In the genomic region with DNA sequence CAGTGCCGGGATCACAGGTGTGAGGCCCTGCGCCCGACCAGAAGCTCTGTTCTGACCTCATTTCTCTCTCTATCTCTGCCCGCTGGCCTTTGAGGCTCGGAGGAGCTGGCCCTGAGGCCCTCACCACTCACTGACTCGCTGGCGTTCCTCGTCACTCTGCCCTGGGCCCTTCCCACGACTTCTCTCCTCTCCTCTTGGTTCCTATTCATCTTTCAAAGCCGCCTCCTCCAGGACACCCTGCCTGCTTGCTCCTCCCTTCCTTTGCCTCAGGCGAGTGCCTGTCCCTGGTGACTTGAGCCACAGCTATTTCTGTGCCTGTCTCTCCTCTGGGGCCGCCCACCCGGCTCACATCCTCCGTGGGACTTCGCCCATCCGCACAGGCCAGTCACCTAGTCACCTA, we compare ENCODE assay signal across 33 cellular contexts. TPM values are rescaled to one million over a fixed set of nuclear protein-coding genes. Genes with fewer than 3 reads are reported as not detected.
"Had no signal": no experiment of that assay in that cellular context is flagged by ENCODE, and none has a peak within 500 bp of the region (broad histone marks: within the 10 kb centered on the region; RNA-seq: fewer than 3 reads in every experiment).

No MANE protein-coding gene starts in this region.

- ATAC-seq: effector memory CD8-positive, alpha-beta T cell; gastrocnemius medialis; heart left ventricle; left cardiac atrium; left lung; naive thymus-derived CD4-positive, alpha-beta T cell; pancreas; sciatic nerve had no signal

- H3K4me3 Mint-ChIP-seq: effector memory CD8-positive, alpha-beta T cell; nephron; stimulated activated naive CD8-positive, alpha-beta T cell treated with anti-CD3 and anti-CD28 coated beads, Interleukin-15, amount 100 ng/mL, for 72 hours had no signal

- H3K36me3 Mint-ChIP-seq: naive thymus-derived CD4-positive, alpha-beta T cell had no signal

- H3K9me3 Mint-ChIP-seq: effector memory CD8-positive, alpha-beta T cell; nephron; stimulated activated naive CD8-positive, alpha-beta T cell treated with anti-CD3 and anti-CD28 coated beads, Interleukin-15, amount 100 ng/mL, for 72 hours had no signal

- H3K4me1 Mint-ChIP-seq: naive thymus-derived CD4-positive, alpha-beta T cell; stimulated activated naive CD8-positive, alpha-beta T cell treated with anti-CD3 and anti-CD28 coated beads, Interleukin-15, amount 100 ng/mL, for 72 hours had no signal

- H3K27ac ChIP-seq: esophagus squamous epithelium, gastrocnemius medialis, heart left ventricle, hepatocyte, left lung, neutrophil, pancreas, right atrium auricular region, suprapubic skin, transverse colon, vagina had no signal

- DNase-seq: cortex of kidney; effector memory CD8-positive, alpha-beta T cell; erythroblast; esophagus squamous epithelium; gastrocnemius medialis; left cardiac atrium; left lung; mesenchymal stem cell; midbrain; naive thymus-derived CD4-positive, alpha-beta T cell; stimulated activated CD4-positive, alpha-beta T cell treated with anti-CD3 and anti-CD28 coated beads, Interleukin-12 subunit alpha, Interleukin-12 subunit beta, amount 100 ng/mL, for 4 hours; stimulated activated CD4-positive, alpha-beta T cell treated with anti-CD3 and anti-CD28 coated beads, Interleukin-1b, Interleukin-23, amount 100 ng/mL, for 48 hours; stimulated activated CD4-positive, alpha-beta T cell treated with anti-CD3 and anti-CD28 coated beads, Interleukin-4, amount 100 ng/mL, for 1 hour; stimulated activated CD8-positive, alpha-beta memory T cell treated with anti-CD3 and anti-CD28 coated beads, Interleukin-4, amount 100 ng/mL, for 48 hours; stimulated activated naive CD4-positive, alpha-beta T cell; stimulated activated naive CD8-positive, alpha-beta T cell treated with anti-CD3 and anti-CD28 coated beads, Interleukin-15, amount 100 ng/mL, for 72 hours; transverse colon had no signal

- H3K27ac Mint-ChIP-seq: effector memory CD8-positive, alpha-beta T cell; naive thymus-derived CD4-positive, alpha-beta T cell; nephron; progenitor cell of endocrine pancreas; stimulated activated naive CD8-positive, alpha-beta T cell treated with anti-CD3 and anti-CD28 coated beads, Interleukin-15, amount 100 ng/mL, for 72 hours had no signal

RNA-seq across cellular contexts. Expression of a gene that starts 17.3 kb away (rescaled TPM):
- total RNA-seq: dermis microvascular lymphatic vessel endothelial cell; esophagus squamous epithelium; gastrocnemius medialis; glomerular endothelial cell; kidney epithelial cell; lower leg skin; mucosa of gallbladder; naive thymus-derived CD4-positive, alpha-beta T cell; smooth muscle cell; suprapubic skin had no signal
